21 cellular contexts compared by ENCODE assay signal in the genomic region with DNA sequence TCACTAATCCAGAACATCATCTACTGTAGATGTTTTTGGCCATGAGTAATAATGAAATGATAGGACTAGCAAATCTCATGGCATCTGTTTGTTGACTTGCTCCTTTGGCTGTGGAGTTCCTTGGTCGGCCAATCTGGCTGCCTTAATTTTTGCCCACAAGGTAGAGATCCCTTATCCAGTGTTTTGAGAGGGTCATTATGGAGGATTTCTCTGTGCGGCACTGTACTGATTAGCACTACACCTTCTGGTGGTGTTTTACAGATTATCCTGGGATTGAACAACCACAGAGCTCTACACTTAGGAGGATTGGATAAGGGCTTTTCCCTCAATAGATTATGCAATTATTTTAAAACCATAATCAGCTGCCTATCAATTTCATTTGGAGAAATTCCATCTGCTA. TPM values are rescaled to one million over a fixed set of nuclear protein-coding genes. Genes with fewer than 3 reads are reported as not detected.
DNase-seq lines count a peak whose midpoint lies in the region; ATAC-seq and TF ChIP-seq lines count a peak whose summit lies in the region.
"Had no signal": no experiment of that assay in that cellular context is flagged by ENCODE, and none has a peak within 500 bp of the region (broad histone marks: within the 10 kb centered on the region; RNA-seq: fewer than 3 reads in every experiment).

No MANE protein-coding gene starts in this region.

- H3K27me3 ChIP-seq in WERI-Rb-1 (ENCODE audit: insufficient read depth, low read depth, severe bottlenecking), result peaks cover 40% of the 10 kb centered on the region
- H3K27me3 ChIP-seq in lower lobe of right lung (ENCODE audit: low read depth), result no peaks in the 10 kb centered on the region

- H3K4me1 Mint-ChIP-seq in activated T-cell treated with anti-CD3 and anti-CD28 coated beads, Interleukin-2, amount 50 U/mL, for 24 hours (ENCODE audit: low read depth), result peaks cover 29% of the 10 kb centered on the region

- H3K4me3 ChIP-seq in WERI-Rb-1 (ENCODE audit: low read depth, low read length), result no peak overlapping the region
- no peak overlapping the region for H3K4me3 ChIP-seq in lower lobe of right lung
- H3K4me3 ChIP-seq: BLaER1, GM23248, HAP-1 had no signal

- no peak overlapping the region for H3K4me3 Mint-ChIP-seq in activated T-cell treated with anti-CD3 and anti-CD28 coated beads, Interleukin-2, amount 50 U/mL, for 24 hours
- H3K4me3 Mint-ChIP-seq: B cell; CD8-positive, alpha-beta T cell; HFFc6 had no signal

- no peaks in the 10 kb centered on the region for H3K36me3 ChIP-seq in WERI-Rb-1
- no peaks in the 10 kb centered on the region for H3K36me3 ChIP-seq in lower lobe of right lung
- H3K36me3 ChIP-seq: BLaER1, HAP-1 had no signal

- no peak for ATAC-seq in lower lobe of right lung
- no peak for ATAC-seq in GM19351 (IDR thresholded peaks at IDR 0.05; ENCODE audit: unreplicated experiment)
- ATAC-seq: CD8-positive, alpha-beta T cell had no signal

- H3K9me3 Mint-ChIP-seq in activated T-cell treated with anti-CD3 and anti-CD28 coated beads, Interleukin-2, amount 50 U/mL, for 24 hours, result no peaks in the 10 kb centered on the region
- H3K9me3 Mint-ChIP-seq: CD8-positive, alpha-beta T cell; HFFc6 had no signal

- no peak for TF ChIP-seq CTCF in WERI-Rb-1 (IDR thresholded peaks at IDR 0.05; ENCODE audit: low read depth, low read length)
- TF ChIP-seq CTCF in lower lobe of right lung (IDR thresholded peaks at IDR 0.05), result no peak

- no peak overlapping the region for H3K27ac Mint-ChIP-seq in activated T-cell treated with anti-CD3 and anti-CD28 coated beads, Interleukin-2, amount 50 U/mL, for 24 hours
- H3K27ac Mint-ChIP-seq: B cell; CD4-positive, CD25-positive, alpha-beta regulatory T cell; CD8-positive, alpha-beta T cell; HFFc6 had no signal

- peaks cover 9% of the 10 kb centered on the region for H3K4me1 ChIP-seq in lower lobe of right lung

- intact Hi-C loops in lower lobe of right lung (cut with DNase I), result no loop called here

- peaks cover 30% of the 10 kb centered on the region for H3K27me3 Mint-ChIP-seq in activated T-cell treated with anti-CD3 and anti-CD28 coated beads, Interleukin-2, amount 50 U/mL, for 24 hours

- peaks cover 22% of the 10 kb centered on the region for H3K9me3 ChIP-seq in WERI-Rb-1 (ENCODE audit: severe bottlenecking)
- no peaks in the 10 kb centered on the region for H3K9me3 ChIP-seq in lower lobe of right lung
- H3K9me3 ChIP-seq: BLaER1, Caco-2, HAP-1 had no signal

- H3K36me3 Mint-ChIP-seq in activated T-cell treated with anti-CD3 and anti-CD28 coated beads, Interleukin-2, amount 50 U/mL, for 24 hours (ENCODE audit: low read depth), result no peaks in the 10 kb centered on the region
- H3K36me3 Mint-ChIP-seq: CD4-positive, CD25-positive, alpha-beta regulatory T cell; CD8-positive, alpha-beta T cell had no signal

- H3K27ac ChIP-seq in WERI-Rb-1 (no peak overlapping the region), lower lobe of right lung (no peak overlapping the region)
- H3K27ac ChIP-seq: 22Rv1, BLaER1, C4-2B, GM23248 had no signal

- DNase-seq in activated T-cell treated with anti-CD3 and anti-CD28 coated beads, Interleukin-2, amount 50 U/mL, for 24 hours, result peak; percentile 0
- DNase-seq in activated T-cell treated with anti-CD3 and anti-CD28 coated beads for 4 hours (no peak), D341Med (ENCODE audit: low spot score) (peak; percentile 71), NCI-H524 treated with DMSO at 0.1 percent for 48 hours (lab: John Stamatoyannopoulos, UW) (peak; percentile 95), WERI-Rb-1 (peak; percentile 78), H4 (ENCODE audit: low spot score) (no peak), lower lobe of right lung (no peak)
- DNase-seq: Caco-2; CD4-positive, CD25-positive, alpha-beta regulatory T cell; CD8-positive, alpha-beta T cell; DMS53; DMS79 treated with DMSO at 0.1 percent for 48 hours; GF-D8; GM23248; HFFc6 had no signal

RNA-seq across cellular contexts. Expression of a gene that starts 3.2 kb away (rescaled TPM):
- 1.9 and 2.3 TPM in 2 replicates for total RNA-seq in H4 (2014; rRNA removed; shearing (Covaris generic))
- 0.59 TPM for total RNA-seq in lower lobe of right lung
- total RNA-seq: B cell; CD8-positive, alpha-beta T cell; GM23248 had no signal

Comparison
In these comparisons a context has a peak if more than half of its experiments do, and no peak if none do; other contexts are left out.
1. DNase-seq: peak in activated T-cell treated with anti-CD3 and anti-CD28 coated beads, Interleukin-2, amount 50 U/mL, for 24 hours (single experiment), D341Med (single experiment), NCI-H524 treated with DMSO at 0.1 percent for 48 hours (single experiment) and WERI-Rb-1 (single experiment); none in activated T-cell treated with anti-CD3 and anti-CD28 coated beads for 4 hours (single experiment), H4 (single experiment) and lower lobe of right lung (single experiment).